ENCODE assay signal across 9 cellular contexts in the genomic region with DNA sequence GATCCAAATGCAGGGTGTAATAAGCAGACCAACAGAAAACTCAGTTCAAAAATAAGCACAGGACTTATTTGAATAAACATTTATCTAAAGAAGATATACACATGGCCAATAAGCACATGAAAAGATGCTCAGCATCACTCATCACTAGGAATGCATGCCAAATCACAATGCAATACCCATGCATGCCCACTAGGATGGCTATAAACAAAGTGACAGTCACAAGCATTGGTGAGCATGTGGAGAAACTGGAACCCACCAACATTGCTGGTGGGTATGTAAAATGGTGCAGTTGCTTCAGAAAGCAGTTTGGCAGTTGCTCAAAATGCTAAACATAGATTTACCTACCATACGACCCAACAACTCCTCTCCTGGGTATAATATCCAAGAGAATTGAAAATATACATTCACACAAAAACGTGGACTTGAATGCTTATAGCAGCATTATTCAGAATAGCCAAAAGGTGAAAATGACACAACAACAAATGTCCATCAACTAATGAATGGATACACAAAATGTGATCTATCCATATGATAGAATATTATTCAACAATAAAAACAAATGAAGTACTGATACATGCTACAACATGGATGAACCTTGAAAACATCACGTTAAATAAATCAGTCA. TPM values are rescaled to one million over a fixed set of nuclear protein-coding genes. Genes with fewer than 3 reads are reported as not detected.
DNase-seq lines count a peak whose midpoint lies in the region; ATAC-seq and TF ChIP-seq lines count a peak whose summit lies in the region.
"Had no signal": no experiment of that assay in that cellular context is flagged by ENCODE, and none has a peak within 500 bp of the region (broad histone marks: within the 10 kb centered on the region; RNA-seq: fewer than 3 reads in every experiment).

No MANE protein-coding gene starts in this region.

- H3K4me3 ChIP-seq in OCI-LY3 (ENCODE audit: low read length) (no peak overlapping the region), fibroblast of mammary gland (ENCODE audit: control insufficient read depth, low read depth, low read length) (no peak overlapping the region)

- POLR2A ChIA-PET in activated CD4-positive, alpha-beta T cell treated with anti-CD3 and anti-CD28 coated beads for 36 hours (lab: Charles Lee): no interaction called here

- H3K4me2 ChIP-seq in OCI-LY3 (ENCODE audit: low read length): no peak overlapping the region

- peaks cover 69% of the 10 kb centered on the region for H3K79me2 ChIP-seq in OCI-LY3 (ENCODE audit: low read length)

- peaks cover 48% of the 10 kb centered on the region for H4K20me1 ChIP-seq in OCI-LY3 (ENCODE audit: insufficient read depth, low read length)

- no peak overlapping the region for H3K9ac ChIP-seq in OCI-LY3 (ENCODE audit: low read length)

- no peaks in the 10 kb centered on the region for H3K27me3 Mint-ChIP-seq in activated CD4-positive, alpha-beta T cell treated with anti-CD3 and anti-CD28 coated beads for 36 hours
- no peaks in the 10 kb centered on the region for H3K27me3 Mint-ChIP-seq in stimulated activated naive B cell treated with anti-CD40 and anti-IgM and Interleukin-4, amounts not matched to agents 10 μg/mL and 1 μg/mL and 100 μg/mL, for 72 hours
- H3K27me3 Mint-ChIP-seq: activated naive CD4-positive, alpha-beta T cell treated with anti-CD3 and anti-CD28 coated beads, Interleukin-2, amount 50 U/mL, for 24 hours had no signal

- H3K27ac Mint-ChIP-seq in activated CD4-positive, alpha-beta T cell treated with anti-CD3 and anti-CD28 coated beads for 36 hours: no peak overlapping the region
- H3K27ac Mint-ChIP-seq in stimulated activated naive B cell treated with anti-CD40 and anti-IgM and Interleukin-4, amounts not matched to agents 10 μg/mL and 1 μg/mL and 100 μg/mL, for 72 hours: peak overlapping the region; percentile 73
- H3K27ac Mint-ChIP-seq: activated naive CD4-positive, alpha-beta T cell treated with anti-CD3 and anti-CD28 coated beads, Interleukin-2, amount 50 U/mL, for 24 hours had no signal

- H3K36me3 ChIP-seq in OCI-LY3 (replicated peaks; ENCODE audit: low read depth, low read length): no peaks in the 10 kb centered on the region

- H3K4me3 Mint-ChIP-seq in activated CD4-positive, alpha-beta T cell treated with anti-CD3 and anti-CD28 coated beads for 36 hours: no peak overlapping the region
- H3K4me3 Mint-ChIP-seq in stimulated activated naive B cell treated with anti-CD40 and anti-IgM and Interleukin-4, amounts not matched to agents 10 μg/mL and 1 μg/mL and 100 μg/mL, for 72 hours: no peak overlapping the region
- H3K4me3 Mint-ChIP-seq: activated naive CD4-positive, alpha-beta T cell treated with anti-CD3 and anti-CD28 coated beads, Interleukin-2, amount 50 U/mL, for 24 hours had no signal

- H2AFZ ChIP-seq in OCI-LY3 (ENCODE audit: low read depth, low read length): no peak overlapping the region

- H3K27ac ChIP-seq in OCI-LY3 (ENCODE audit: low read length): no peak overlapping the region

- peak; percentile 44 for ATAC-seq in activated CD4-positive, alpha-beta T cell treated with anti-CD3 and anti-CD28 coated beads for 36 hours
- peak; percentile 64 to 76 for ATAC-seq in stimulated activated naive B cell treated with anti-CD40 and anti-IgM and Interleukin-4, amounts not matched to agents 10 μg/mL and 1 μg/mL and 100 μg/mL, for 72 hours (replicated peaks)
- ATAC-seq in HG02852 (IDR thresholded peaks at IDR 0.05; ENCODE audit: unreplicated experiment) (no peak), GM21737 (IDR thresholded peaks at IDR 0.05; ENCODE audit: unreplicated experiment) (no peak)

- H3K9me3 ChIP-seq in OCI-LY3 (ENCODE audit: insufficient read depth, low read length): no peaks in the 10 kb centered on the region

- CTCF ChIA-PET in activated CD4-positive, alpha-beta T cell treated with anti-CD3 and anti-CD28 coated beads for 36 hours (lab: Charles Lee): no interaction called here

- 0 out of 2 replicates have a peak, but pooled peaks have one; percentile 18 for TF ChIP-seq CTCF in OCI-LY3 (IDR thresholded peaks at IDR 0.05; ENCODE audit: low read depth, low read length)
- peak; percentile 55 for TF ChIP-seq CTCF in fibroblast of mammary gland (conservative IDR thresholded peaks at IDR 0.05; ENCODE audit: control insufficient read depth, insufficient read depth, low read depth, low read length)

- H3K4me1 ChIP-seq in OCI-LY3 (ENCODE audit: low read length): peaks cover 8% of the 10 kb centered on the region

- H3K9me3 Mint-ChIP-seq in activated CD4-positive, alpha-beta T cell treated with anti-CD3 and anti-CD28 coated beads for 36 hours (ENCODE audit: low read depth): no peaks in the 10 kb centered on the region
- no peaks in the 10 kb centered on the region for H3K9me3 Mint-ChIP-seq in stimulated activated naive B cell treated with anti-CD40 and anti-IgM and Interleukin-4, amounts not matched to agents 10 μg/mL and 1 μg/mL and 100 μg/mL, for 72 hours
- H3K9me3 Mint-ChIP-seq: activated naive CD4-positive, alpha-beta T cell treated with anti-CD3 and anti-CD28 coated beads, Interleukin-2, amount 50 U/mL, for 24 hours had no signal

- H3K4me1 Mint-ChIP-seq in activated CD4-positive, alpha-beta T cell treated with anti-CD3 and anti-CD28 coated beads for 36 hours: peaks cover 2% of the 10 kb centered on the region
- H3K4me1 Mint-ChIP-seq in stimulated activated naive B cell treated with anti-CD40 and anti-IgM and Interleukin-4, amounts not matched to agents 10 μg/mL and 1 μg/mL and 100 μg/mL, for 72 hours: peaks cover 51 to 79% of the 10 kb centered on the region in 2 donors

- H3K36me3 Mint-ChIP-seq in activated CD4-positive, alpha-beta T cell treated with anti-CD3 and anti-CD28 coated beads for 36 hours (ENCODE audit: low read depth): peaks cover 5% of the 10 kb centered on the region
- peaks cover 2 to 18% of the 10 kb centered on the region in 2 donors for H3K36me3 Mint-ChIP-seq in stimulated activated naive B cell treated with anti-CD40 and anti-IgM and Interleukin-4, amounts not matched to agents 10 μg/mL and 1 μg/mL and 100 μg/mL, for 72 hours

- H3K27me3 ChIP-seq in OCI-LY3 (ENCODE audit: low read depth, low read length): no peaks in the 10 kb centered on the region

- no peak for DNase-seq in activated CD4-positive, alpha-beta T cell treated with anti-CD3 and anti-CD28 coated beads for 36 hours
- DNase-seq in activated CD4-positive, alpha-beta T cell treated with anti-CD3 and anti-CD28 coated beads for 4 hours: no peak
- DNase-seq in fibroblast of mammary gland (ENCODE audit: low read depth): peak; percentile 51
- DNase-seq in stimulated activated naive B cell treated with anti-CD40 and anti-IgM and Interleukin-4, amounts not matched to agents 10 μg/mL and 1 μg/mL and 100 μg/mL, for 72 hours: no peak
- no peak for DNase-seq in SW480 (ENCODE audit: low spot score)

- intact Hi-C loops in activated CD4-positive, alpha-beta T cell treated with anti-CD3 and anti-CD28 coated beads for 36 hours (cut with DNase I, micrococcal nuclease): no loop called here

RNA-seq across cellular contexts. Expression of gene UBE2O, which starts 20.1 kb away (rescaled TPM):
- total RNA-seq in activated CD4-positive, alpha-beta T cell treated with anti-CD3 and anti-CD28 coated beads for 36 hours: 10 to 100 TPM; 28.1 to 30.7 TPM

RNA-seq across cellular contexts. Expression of gene AANAT, which starts 34.6 kb away (rescaled TPM):
- total RNA-seq in activated CD4-positive, alpha-beta T cell treated with anti-CD3 and anti-CD28 coated beads for 36 hours: under 1 TPM in 1 of 2 experiments, not detected in 1; 0.16 TPM

RNA-seq across cellular contexts. Expression of gene SPHK1, which starts 48.4 kb away (rescaled TPM):
- 10 to 100 TPM in 1 of 2 experiments, 1 to 10 TPM in 1; 7.4 to 11.7 TPM for total RNA-seq in activated CD4-positive, alpha-beta T cell treated with anti-CD3 and anti-CD28 coated beads for 36 hours

Comparison
In these comparisons a context has a peak if more than half of its experiments do, and no peak if none do; other contexts are left out.
1. ATAC-seq: peak in activated CD4-positive, alpha-beta T cell treated with anti-CD3 and anti-CD28 coated beads for 36 hours (single experiment) and stimulated activated naive B cell treated with anti-CD40 and anti-IgM and Interleukin-4, amounts not matched to agents 10 μg/mL and 1 μg/mL and 100 μg/mL, for 72 hours (2 of 2); none in HG02852 (single experiment) and GM21737 (single experiment).